In genomic region chr4:175234162-175234561, GRCh38 we compare ENCODE assay signal across 15 cellular contexts.
DNase-seq lines count a peak whose midpoint lies in the region; ATAC-seq and TF ChIP-seq lines count a peak whose summit lies in the region.
"Had no signal": no experiment of that assay in that cellular context is flagged by ENCODE, and none has a peak within 500 bp of the region (broad histone marks: within the 10 kb centered on the region; RNA-seq: fewer than 3 reads in every experiment).

No MANE protein-coding gene starts in this region.

- intact Hi-C loops in spleen (cut with DNase I; ENCODE audit: low total_unique reads), result no loop called here

- H3K4me3 ChIP-seq in LNCaP clone FGC (ENCODE audit: low read depth, low read length) (no peak overlapping the region), spleen (no peak overlapping the region)

- no peaks in the 10 kb centered on the region for H3K27me3 Mint-ChIP-seq in stimulated activated naive CD8-positive, alpha-beta T cell treated with anti-CD3 and anti-CD28 coated beads, Interleukin-15, amount 100 ng/mL, for 72 hours
- H3K27me3 Mint-ChIP-seq: CD4-positive, alpha-beta memory T cell had no signal

- no peaks in the 10 kb centered on the region for H3K9me3 Mint-ChIP-seq in stimulated activated naive CD8-positive, alpha-beta T cell treated with anti-CD3 and anti-CD28 coated beads, Interleukin-15, amount 100 ng/mL, for 72 hours

- TF ChIP-seq CTCF in 22Rv1 (IDR thresholded peaks at IDR 0.05) (no peak), LNCaP clone FGC (IDR thresholded peaks at IDR 0.05; ENCODE audit: control insufficient read depth, extremely low read depth, insufficient read depth) (no peak), VCaP (conservative IDR thresholded peaks at IDR 0.05) (no peak), spleen (IDR thresholded peaks at IDR 0.05 in 8 of 11, conservative IDR thresholded peaks at IDR 0.05 in 3 of 11) (no peak)

- H3K27ac ChIP-seq in 22Rv1 (peak overlapping the region; percentile 21; the same call in 1 of the 2 replicates), VCaP (peak overlapping the region; percentile 75), spleen (no peak overlapping the region)

- peak; percentile 25 for DNase-seq in LNCaP clone FGC (ENCODE audit: low read depth)
- DNase-seq in foreskin melanocyte, result peak; percentile 27
- DNase-seq in activated naive CD4-positive, alpha-beta T cell (lab: John Stamatoyannopoulos, UW), result no peak
- DNase-seq in stimulated activated naive CD8-positive, alpha-beta T cell treated with anti-CD3 and anti-CD28 coated beads, Interleukin-15, amount 100 ng/mL, for 72 hours, result no peak
- DNase-seq in spleen, result no peak
- DNase-seq: C1 segment of cervical spinal cord; Caco-2; CD4-positive, alpha-beta memory T cell; DMS153; DND-41; GOT3; H7; HCEC 1CT had no signal

- H3K27me3 ChIP-seq in spleen (replicated peaks in 1 of 7), result no peaks in the 10 kb centered on the region

- H3K9me3 ChIP-seq in spleen, result peaks cover 0 to 3% (median 0%) of the 10 kb centered on the region in 8 donors
- H3K9me3 ChIP-seq: Caco-2 had no signal

- H3K4me3 Mint-ChIP-seq in stimulated activated naive CD8-positive, alpha-beta T cell treated with anti-CD3 and anti-CD28 coated beads, Interleukin-15, amount 100 ng/mL, for 72 hours, result no peak overlapping the region
- H3K4me3 Mint-ChIP-seq: CD4-positive, alpha-beta memory T cell had no signal

- no peaks in the 10 kb centered on the region for H3K36me3 ChIP-seq in spleen

- ATAC-seq in stimulated activated naive CD8-positive, alpha-beta T cell treated with anti-CD3 and anti-CD28 coated beads, Interleukin-15, amount 100 ng/mL, for 72 hours, result no peak

- no peak for TF ChIP-seq POLR2A in spleen (IDR thresholded peaks at IDR 0.05)

- H3K27ac Mint-ChIP-seq in stimulated activated naive CD8-positive, alpha-beta T cell treated with anti-CD3 and anti-CD28 coated beads, Interleukin-15, amount 100 ng/mL, for 72 hours, result no peak overlapping the region
- H3K27ac Mint-ChIP-seq: CD4-positive, alpha-beta memory T cell had no signal

- H3K4me1 Mint-ChIP-seq in stimulated activated naive CD8-positive, alpha-beta T cell treated with anti-CD3 and anti-CD28 coated beads, Interleukin-15, amount 100 ng/mL, for 72 hours, result no peaks in the 10 kb centered on the region
- H3K4me1 Mint-ChIP-seq: CD4-positive, alpha-beta memory T cell had no signal

- no peaks in the 10 kb centered on the region for H3K4me1 ChIP-seq in spleen
- H3K4me1 ChIP-seq: Caco-2 had no signal

- 69 to 84% (median 77%) methylated on average over 2 of the region's 2 CpGs for WGBS in spleen, 5 donors

Comparison
In these comparisons a context has a peak if more than half of its experiments do, and no peak if none do; other contexts are left out.
1. H3K27ac ChIP-seq: peak in 22Rv1 (single experiment) and VCaP (single experiment); none in spleen (0 of 8).
2. DNase-seq: peak in LNCaP clone FGC (single experiment) and foreskin melanocyte (single experiment); none in activated naive CD4-positive, alpha-beta T cell (0 of 4), stimulated activated naive CD8-positive, alpha-beta T cell treated with anti-CD3 and anti-CD28 coated beads, Interleukin-15, amount 100 ng/mL, for 72 hours (0 of 2) and spleen (single experiment).